11 cellular contexts compared by ENCODE assay signal in genomic region chr4:78704981-78705757, GRCh38.
DNase-seq lines count a peak whose midpoint lies in the region; ATAC-seq and TF ChIP-seq lines count a peak whose summit lies in the region.
"Had no signal": no experiment of that assay in that cellular context is flagged by ENCODE, and none has a peak within 500 bp of the region (broad histone marks: within the 10 kb centered on the region; RNA-seq: fewer than 3 reads in every experiment).

No MANE protein-coding gene starts in this region.

- H3K4me3 ChIP-seq in heart left ventricle = no peak overlapping the region
- no peak overlapping the region for H3K4me3 ChIP-seq in right atrium auricular region
- H3K4me3 ChIP-seq: tibial artery had no signal

- WGBS in heart left ventricle, 4 donors = 78 to 83% (median 80%) methylated on average over 4 of the region's 4 CpGs

- ATAC-seq in heart left ventricle = peak in 3 of 4 donors; percentile 54 to 77 (median 65)
- no peak for ATAC-seq in HG03196 (IDR thresholded peaks at IDR 0.05; ENCODE audit: unreplicated experiment)
- ATAC-seq in HG02763 (IDR thresholded peaks at IDR 0.05; ENCODE audit: unreplicated experiment) = no peak
- no peak for ATAC-seq in HG03097 (IDR thresholded peaks at IDR 0.05; ENCODE audit: low FRiP score, unreplicated experiment)
- ATAC-seq: activated CD8-positive, alpha-beta T cell treated with anti-CD3 and anti-CD28 coated beads, Interleukin-2, amount 10 ng/mL, durations not matched to agents 7 days and 5 days had no signal

- H3K27ac ChIP-seq in heart left ventricle = no peak overlapping the region
- H3K27ac ChIP-seq in right atrium auricular region = peak overlapping the region in 1 of 2 donors; percentile 12
- H3K27ac ChIP-seq: tibial artery had no signal

- peaks cover 0 to 19% (median 4%) of the 10 kb centered on the region in 12 donors for H3K9me3 ChIP-seq in heart left ventricle
- H3K9me3 ChIP-seq in right atrium auricular region = peaks cover 0 to 16% of the 10 kb centered on the region in 2 donors

- H3K4me1 ChIP-seq in heart left ventricle (peaks cover 0 to 10% (median 0%) of the 10 kb centered on the region in 12 donors), right atrium auricular region (peaks cover 0 to 12% of the 10 kb centered on the region in 2 donors)
- H3K4me1 ChIP-seq: tibial artery had no signal

- no peaks in the 10 kb centered on the region for H3K27me3 ChIP-seq in heart left ventricle
- no peaks in the 10 kb centered on the region for H3K27me3 ChIP-seq in right atrium auricular region
- H3K27me3 ChIP-seq: tibial artery had no signal

- TF ChIP-seq POLR2A in heart left ventricle (IDR thresholded peaks at IDR 0.05) = no peak

- no peaks in the 10 kb centered on the region for H3K36me3 ChIP-seq in heart left ventricle
- no peaks in the 10 kb centered on the region for H3K36me3 ChIP-seq in right atrium auricular region
- H3K36me3 ChIP-seq: tibial artery had no signal

- intact Hi-C loops in heart left ventricle (cut with DNase I) = no loop called here

- no peak for DNase-seq in heart left ventricle
- DNase-seq in right atrium auricular region (ENCODE audit: low spot score) = no peak
- DNase-seq in astrocyte of the hippocampus (ENCODE audit: low read depth, low spot score) = peak; percentile 63
- peak; percentile 34 for DNase-seq in hepatic stellate cell (ENCODE audit: low spot score)
- no peak for DNase-seq in NCI-H1092 treated with DMSO at 0.1 percent for 48 hours (lab: John Stamatoyannopoulos, UW)
- DNase-seq: activated CD8-positive, alpha-beta T cell treated with anti-CD3 and anti-CD28 coated beads, Interleukin-2, amount 10 ng/mL, durations not matched to agents 7 days and 5 days; stimulated activated CD4-positive, alpha-beta T cell treated with anti-CD3 and anti-CD28 coated beads, Interleukin-15, amount 100 ng/mL, for 24 hours; tibial artery had no signal

- TF ChIP-seq CTCF in heart left ventricle (IDR thresholded peaks at IDR 0.05) = no peak
- TF ChIP-seq CTCF in right atrium auricular region (IDR thresholded peaks at IDR 0.05) = no peak

Comparison
In these comparisons a context has a peak if more than half of its experiments do, and no peak if none do; other contexts are left out.
1. ATAC-seq: peak in heart left ventricle (3 of 4); none in HG03196 (single experiment), HG02763 (single experiment) and HG03097 (single experiment).
2. DNase-seq: peak in astrocyte of the hippocampus (single experiment) and hepatic stellate cell (single experiment); none in heart left ventricle (0 of 5), right atrium auricular region (single experiment) and NCI-H1092 treated with DMSO at 0.1 percent for 48 hours (single experiment).